In the genomic region with DNA sequence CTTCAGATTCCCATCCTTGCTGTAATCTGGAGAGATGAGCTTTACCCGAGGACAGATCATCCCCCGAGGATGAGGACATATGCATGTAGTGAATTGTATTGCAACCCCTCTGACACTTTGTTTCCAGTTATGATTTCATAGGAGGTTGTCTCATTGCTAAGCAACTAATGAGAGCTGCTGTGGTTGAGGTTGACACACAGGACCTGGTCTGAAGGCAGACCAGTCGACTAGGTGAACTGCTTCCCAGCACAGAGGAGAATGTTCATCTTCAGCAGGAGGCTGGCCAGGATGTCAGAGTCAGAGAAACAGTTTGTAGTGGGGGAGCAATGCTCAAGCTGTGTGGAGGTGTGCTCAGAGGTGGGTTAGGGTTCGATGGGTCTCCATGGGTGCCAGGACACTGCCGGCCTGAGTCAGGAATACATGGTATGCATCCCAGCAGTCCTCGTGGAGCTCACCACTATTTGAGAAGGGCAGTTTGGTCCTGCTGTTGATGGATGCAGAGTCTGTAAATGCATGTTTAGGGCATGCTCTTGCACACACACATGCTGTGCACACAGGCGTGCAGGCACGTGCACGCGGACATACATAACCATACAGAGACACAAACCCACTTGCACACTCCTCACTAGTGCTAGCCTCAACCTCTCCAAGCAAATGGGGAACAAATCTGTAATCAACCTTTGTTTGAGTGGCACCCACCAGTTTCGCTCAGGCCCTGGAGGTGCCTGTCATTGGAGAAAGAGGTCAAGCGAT, we compare ENCODE assay signal across 24 cellular contexts.
DNase-seq lines count a peak whose midpoint lies in the region; ATAC-seq and TF ChIP-seq lines count a peak whose summit lies in the region.
"Had no signal": no experiment of that assay in that cellular context is flagged by ENCODE, and none has a peak within 500 bp of the region (broad histone marks: within the 10 kb centered on the region; RNA-seq: fewer than 3 reads in every experiment).

No MANE protein-coding gene starts in this region.

- POLR2A ChIA-PET in GM10248 (lab: Yijun Ruan, JAX): no interaction called here

- H3K79me2 ChIP-seq in MM.1S (ENCODE audit: low read length): peaks cover 11% of the 10 kb centered on the region

- no peaks in the 10 kb centered on the region for H4K20me1 ChIP-seq in MM.1S (ENCODE audit: insufficient read depth, low read length)

- H3K27me3 Mint-ChIP-seq in T-helper 1 cell treated with Interleukin-12 subunit alpha and Interleukin-12 subunit beta and Interleukin-4 antibody, amounts not matched to agents 30 μg/mL and 1 μg/mL, for 36 hours (ENCODE audit: low read depth): no peaks in the 10 kb centered on the region
- no peaks in the 10 kb centered on the region for H3K27me3 Mint-ChIP-seq in stimulated activated naive B cell treated with anti-CD40 and anti-IgM and Interleukin-4, amounts not matched to agents 10 μg/mL and 1 μg/mL and 100 μg/mL, for 72 hours
- H3K27me3 Mint-ChIP-seq: activated naive CD8-positive, alpha-beta T cell; dendritic cell treated with granulocyte-macrophage colony-stimulating factor and Interleukin-4, amounts not matched to agents 40 ng/mL and 50 ng/mL, for 4 days had no signal

- no peak overlapping the region for H2AFZ ChIP-seq in MM.1S (ENCODE audit: low read length)

- no peaks in the 10 kb centered on the region for H3K9me3 ChIP-seq in MM.1S (replicated peaks; ENCODE audit: insufficient read depth, low read length)
- H3K9me3 ChIP-seq: prostate gland, uterus had no signal

- CTCF ChIA-PET in GM10248 (lab: Yijun Ruan, JAX): interaction anchor here (2.2 kb wide), 1 partner anchor 8 kb away, joined by 6 read pairs; no protein-coding TSS in a partner anchor

- H3K36me3 ChIP-seq in MM.1S (replicated peaks; ENCODE audit: insufficient read depth, low read length): no peaks in the 10 kb centered on the region
- H3K36me3 ChIP-seq: prostate gland, uterus had no signal

- H3K4me3 Mint-ChIP-seq in T-helper 1 cell treated with Interleukin-12 subunit alpha and Interleukin-12 subunit beta and Interleukin-4 antibody, amounts not matched to agents 30 μg/mL and 1 μg/mL, for 36 hours: no peak overlapping the region
- H3K4me3 Mint-ChIP-seq in stimulated activated naive B cell treated with anti-CD40 and anti-IgM and Interleukin-4, amounts not matched to agents 10 μg/mL and 1 μg/mL and 100 μg/mL, for 72 hours: no peak overlapping the region
- H3K4me3 Mint-ChIP-seq: activated naive CD8-positive, alpha-beta T cell; dendritic cell treated with granulocyte-macrophage colony-stimulating factor and Interleukin-4, amounts not matched to agents 40 ng/mL and 50 ng/mL, for 4 days; HFFc6 had no signal

- no peak overlapping the region for H3K9ac ChIP-seq in MM.1S (ENCODE audit: low read length)

- peaks cover 2% of the 10 kb centered on the region for H3K4me1 Mint-ChIP-seq in T-helper 1 cell treated with Interleukin-12 subunit alpha and Interleukin-12 subunit beta and Interleukin-4 antibody, amounts not matched to agents 30 μg/mL and 1 μg/mL, for 36 hours (ENCODE audit: low read depth)
- H3K4me1 Mint-ChIP-seq in stimulated activated naive B cell treated with anti-CD40 and anti-IgM and Interleukin-4, amounts not matched to agents 10 μg/mL and 1 μg/mL and 100 μg/mL, for 72 hours: peaks cover 6 to 21% of the 10 kb centered on the region in 2 donors

- H3K9me2 ChIP-seq in MM.1S (replicated peaks; ENCODE audit: insufficient read depth, low read length): no peaks in the 10 kb centered on the region

- H3K27me3 ChIP-seq in MM.1S (replicated peaks; ENCODE audit: insufficient read depth, low read length): no peaks in the 10 kb centered on the region
- H3K27me3 ChIP-seq: uterus had no signal

- DNase-seq in T-helper 1 cell (no peak), MM.1S (no peak), islet precursor cell (peak; percentile 32), NCI-H524 treated with DMSO at 0.1 percent for 48 hours (lab: John Stamatoyannopoulos, UW) (no peak), GM10248 (ENCODE audit: extremely low spot score) (no peak)
- DNase-seq in stimulated activated naive B cell treated with anti-CD40 and anti-IgM and Interleukin-4, amounts not matched to agents 10 μg/mL and 1 μg/mL and 100 μg/mL, for 72 hours: no peak
- DNase-seq: 8988T; activated CD4-positive, alpha-beta T cell treated with anti-CD3 and anti-CD28 coated beads, Interleukin-2, amount 50 U/mL, for 4 hours; Calu3; caudate nucleus; HFFc6; left ventricle myocardium superior; NCI-H1092; NCI-H446 treated with DMSO at 0.1 percent for 48 hours; stimulated activated CD4-positive, alpha-beta T cell treated with anti-CD3 and anti-CD28 coated beads, Interleukin-4, amount 100 ng/mL, for 4 hours; SW 1271; T1000; uterus had no signal

- H3K27ac ChIP-seq in MM.1S (ENCODE audit: low read length): peak overlapping the region; percentile 53; the same call in 1 of the 2 replicates
- H3K27ac ChIP-seq: C4-2B, prostate gland, uterus had no signal

- peaks cover 13% of the 10 kb centered on the region for H3K36me3 Mint-ChIP-seq in T-helper 1 cell treated with Interleukin-12 subunit alpha and Interleukin-12 subunit beta and Interleukin-4 antibody, amounts not matched to agents 30 μg/mL and 1 μg/mL, for 36 hours (ENCODE audit: low read depth)
- peaks cover 37 to 60% of the 10 kb centered on the region in 2 donors for H3K36me3 Mint-ChIP-seq in stimulated activated naive B cell treated with anti-CD40 and anti-IgM and Interleukin-4, amounts not matched to agents 10 μg/mL and 1 μg/mL and 100 μg/mL, for 72 hours

- H3K27ac Mint-ChIP-seq in T-helper 1 cell treated with Interleukin-12 subunit alpha and Interleukin-12 subunit beta and Interleukin-4 antibody, amounts not matched to agents 30 μg/mL and 1 μg/mL, for 36 hours: peak overlapping the region; percentile 4
- peak overlapping the region; percentile 60 for H3K27ac Mint-ChIP-seq in stimulated activated naive B cell treated with anti-CD40 and anti-IgM and Interleukin-4, amounts not matched to agents 10 μg/mL and 1 μg/mL and 100 μg/mL, for 72 hours
- H3K27ac Mint-ChIP-seq: dendritic cell treated with granulocyte-macrophage colony-stimulating factor and Interleukin-4, amounts not matched to agents 40 ng/mL and 50 ng/mL, for 4 days; HFFc6 had no signal

- H3K4me1 ChIP-seq in MM.1S (ENCODE audit: low read length): peaks cover 20% of the 10 kb centered on the region
- H3K4me1 ChIP-seq: prostate gland, uterus had no signal

- peak overlapping the region; percentile 41; the same call in 1 of the 2 replicates for H3K4me2 ChIP-seq in MM.1S (ENCODE audit: low read depth, low read length)

- H3F3A ChIP-seq in MM.1S (ENCODE audit: insufficient read depth, low read length): peaks cover 15% of the 10 kb centered on the region

- H3K9me3 Mint-ChIP-seq in T-helper 1 cell treated with Interleukin-12 subunit alpha and Interleukin-12 subunit beta and Interleukin-4 antibody, amounts not matched to agents 30 μg/mL and 1 μg/mL, for 36 hours: peaks cover under 1% of the 10 kb centered on the region
- peaks cover 0 to under 1% of the 10 kb centered on the region in 2 donors for H3K9me3 Mint-ChIP-seq in stimulated activated naive B cell treated with anti-CD40 and anti-IgM and Interleukin-4, amounts not matched to agents 10 μg/mL and 1 μg/mL and 100 μg/mL, for 72 hours
- H3K9me3 Mint-ChIP-seq: dendritic cell treated with granulocyte-macrophage colony-stimulating factor and Interleukin-4, amounts not matched to agents 40 ng/mL and 50 ng/mL, for 4 days; HFFc6 had no signal

- TF ChIP-seq CTCF in MM.1S (IDR thresholded peaks at IDR 0.05; ENCODE audit: low read length) (no peak), GM10248 (IDR thresholded peaks at IDR 0.05; ENCODE audit: control extremely low read depth, extremely low read depth, low read depth, missing control alignments) (no peak)

- no peak for ATAC-seq in stimulated activated naive B cell treated with anti-CD40 and anti-IgM and Interleukin-4, amounts not matched to agents 10 μg/mL and 1 μg/mL and 100 μg/mL, for 72 hours (replicated peaks)
- no peak for ATAC-seq in HG03097 (IDR thresholded peaks at IDR 0.05; ENCODE audit: low FRiP score, unreplicated experiment)
- ATAC-seq: left ventricle myocardium superior had no signal

- H3K4me3 ChIP-seq in MM.1S (ENCODE audit: low read length): no peak overlapping the region
- H3K4me3 ChIP-seq: prostate gland, uterus had no signal
